In the genomic region with DNA sequence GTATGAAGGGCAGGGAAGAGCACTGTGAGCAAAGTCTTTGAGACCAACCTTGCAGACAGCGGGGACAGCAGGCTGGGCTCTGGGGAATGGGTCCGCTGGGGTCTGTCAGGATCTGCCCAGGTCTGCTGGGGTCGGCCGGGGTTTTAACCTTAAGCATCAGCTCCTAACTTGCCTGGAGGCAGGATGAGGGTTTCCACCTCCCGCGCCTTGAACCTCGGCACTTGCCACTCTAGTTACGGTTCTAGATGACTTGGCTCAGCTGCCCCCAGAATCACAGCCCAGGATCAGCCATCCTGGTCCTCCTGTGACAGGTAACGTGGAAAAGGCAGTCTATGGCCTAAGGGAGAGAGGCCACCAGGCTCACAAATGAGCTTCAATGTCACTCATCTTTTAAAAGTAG, we compare ENCODE assay signal across 16 cellular contexts. TPM values are rescaled to one million over a fixed set of nuclear protein-coding genes. Genes with fewer than 3 reads are reported as not detected.
A peak's percentile ranks its signal among the peaks of the same experiment; 100 is the strongest.
DNase-seq lines count a peak whose midpoint lies in the region; ATAC-seq and TF ChIP-seq lines count a peak whose summit lies in the region.
"Had no signal": no experiment of that assay in that cellular context is flagged by ENCODE, and none has a peak within 500 bp of the region (broad histone marks: within the 10 kb centered on the region; RNA-seq: fewer than 3 reads in every experiment).

No MANE protein-coding gene starts in this region.

- no peak for ATAC-seq in natural killer cell
- ATAC-seq in natural killer cell treated with Interleukin-12 subunit alpha and Interleukin-12 subunit beta and Interleukin-15 and Interleukin-18, amount 100 ng/mL, for 72 hours = no peak
- ATAC-seq in HG03196 (IDR thresholded peaks at IDR 0.05; ENCODE audit: unreplicated experiment) = no peak

- peaks cover 0 to 9% of the 10 kb centered on the region in 2 donors for H3K4me1 Mint-ChIP-seq in natural killer cell
- H3K4me1 Mint-ChIP-seq in natural killer cell treated with Interleukin-12 subunit alpha and Interleukin-12 subunit beta and Interleukin-15 and Interleukin-18, amount 100 ng/mL, for 72 hours (ENCODE audit: low read depth in 2 of 2) = no peaks in the 10 kb centered on the region
- H3K4me1 Mint-ChIP-seq: CD4-positive, alpha-beta memory T cell had no signal

- no TSS peak for BruUV-seq in PC-9 (replicated peaks; lab: Mats Ljungman, UMichigan)

- intact Hi-C loops in natural killer cell (cut with micrococcal nuclease) = no loop called here
- intact Hi-C loops in stomach (cut with DNase I; ENCODE audit: low total_unique reads) = no loop called here
- intact Hi-C loops in PC-9 (cut with micrococcal nuclease; ENCODE audit: unreplicated experiment) = no loop called here

- no peak for TF ChIP-seq POLR2A in stomach (IDR thresholded peaks at IDR 0.05)

- TF ChIP-seq CTCF in natural killer cell (IDR thresholded peaks at IDR 0.05) = no peak
- TF ChIP-seq CTCF in stomach (IDR thresholded peaks at IDR 0.05) = no peak
- TF ChIP-seq CTCF in PC-9 (conservative IDR thresholded peaks at IDR 0.05) = no peak

- peaks cover 3% of the 10 kb centered on the region; the same call in 1 of the 2 replicates for H3F3A ChIP-seq in PC-9 (ENCODE audit: insufficient read depth, low read depth)

- no peak overlapping the region for H3K4me2 ChIP-seq in PC-9
- H3K4me2 ChIP-seq: BLaER1 had no signal

- H4K20me1 ChIP-seq in PC-9 (ENCODE audit: insufficient read depth) = no peaks in the 10 kb centered on the region
- H4K20me1 ChIP-seq: BLaER1 had no signal

- no peaks in the 10 kb centered on the region for H3K9me3 Mint-ChIP-seq in natural killer cell
- no peaks in the 10 kb centered on the region for H3K9me3 Mint-ChIP-seq in natural killer cell treated with Interleukin-12 subunit alpha and Interleukin-12 subunit beta and Interleukin-15 and Interleukin-18, amount 100 ng/mL, for 72 hours
- H3K9me3 Mint-ChIP-seq: CD4-positive, alpha-beta memory T cell; H9 had no signal

- DNase-seq in natural killer cell (peak; percentile 7), mesenteric fat pad (ENCODE audit: low spot score) (peak; percentile 43), stomach (peak; percentile 23), NCI-H1436 (lab: John Stamatoyannopoulos, UW) (no peak), PC-9 (no peak)
- DNase-seq in natural killer cell treated with Interleukin-12 subunit alpha and Interleukin-12 subunit beta and Interleukin-15 and Interleukin-18, amount 100 ng/mL, for 72 hours (ENCODE audit: low spot score) = no peak
- DNase-seq: 8988T; CD4-positive, alpha-beta memory T cell; DMS153; DMS79; GDM1; H9 had no signal

- H3K9me2 ChIP-seq in PC-9 (ENCODE audit: insufficient read depth) = no peaks in the 10 kb centered on the region

- 90 to 96% (median 93%) methylated on average over 9 of the region's 9 CpGs for WGBS in stomach, 5 donors

- POLR2A ChIA-PET in PC-9 (lab: Charles Lee; ENCODE audit: unreplicated experiment) = no interaction called here

- H3K36me3 ChIP-seq in stomach (no peaks in the 10 kb centered on the region), PC-9 (ENCODE audit: low read depth) (no peaks in the 10 kb centered on the region)
- H3K36me3 ChIP-seq: BLaER1 had no signal

- no peak overlapping the region for H3K4me3 Mint-ChIP-seq in natural killer cell
- no peak overlapping the region for H3K4me3 Mint-ChIP-seq in natural killer cell treated with Interleukin-12 subunit alpha and Interleukin-12 subunit beta and Interleukin-15 and Interleukin-18, amount 100 ng/mL, for 72 hours
- H3K4me3 Mint-ChIP-seq: CD14-positive monocyte; CD4-positive, alpha-beta memory T cell; H9 had no signal

- H3K4me1 ChIP-seq in stomach = no peaks in the 10 kb centered on the region
- H3K4me1 ChIP-seq in PC-9 (replicated peaks; ENCODE audit: insufficient read depth) = peaks cover 6% of the 10 kb centered on the region

- H3K9me3 ChIP-seq in stomach (no peaks in the 10 kb centered on the region), PC-9 (ENCODE audit: insufficient read depth, low read depth) (no peaks in the 10 kb centered on the region)
- H3K9me3 ChIP-seq: BLaER1 had no signal

- H3K4me3 ChIP-seq in stomach (no peak overlapping the region), PC-9 (no peak overlapping the region)
- H3K4me3 ChIP-seq: BLaER1 had no signal

- TF ChIP-seq EP300 in stomach (IDR thresholded peaks at IDR 0.05) = no peak

- CTCF ChIA-PET in PC-9 (lab: Charles Lee) = no interaction called here

- no peaks in the 10 kb centered on the region for H3K79me2 ChIP-seq in PC-9 (ENCODE audit: low read depth)

- no peaks in the 10 kb centered on the region for H3K36me3 Mint-ChIP-seq in natural killer cell
- H3K36me3 Mint-ChIP-seq in natural killer cell treated with Interleukin-12 subunit alpha and Interleukin-12 subunit beta and Interleukin-15 and Interleukin-18, amount 100 ng/mL, for 72 hours = no peaks in the 10 kb centered on the region
- H3K36me3 Mint-ChIP-seq: CD14-positive monocyte; CD4-positive, alpha-beta memory T cell had no signal

- H3K27me3 Mint-ChIP-seq in natural killer cell (ENCODE audit: low read depth in 2 of 2) = peaks cover 0 to 14% of the 10 kb centered on the region in 2 donors
- peaks cover 0 to 1% of the 10 kb centered on the region in 2 donors for H3K27me3 Mint-ChIP-seq in natural killer cell treated with Interleukin-12 subunit alpha and Interleukin-12 subunit beta and Interleukin-15 and Interleukin-18, amount 100 ng/mL, for 72 hours

- H3K27me3 ChIP-seq in stomach (no peaks in the 10 kb centered on the region), PC-9 (ENCODE audit: insufficient read depth, low read depth) (no peaks in the 10 kb centered on the region)
- H3K27me3 ChIP-seq: BLaER1 had no signal

- no peak overlapping the region for H2AFZ ChIP-seq in PC-9

- H3K27ac ChIP-seq in stomach = no peak overlapping the region
- H3K27ac ChIP-seq in PC-9 = no peak overlapping the region
- H3K27ac ChIP-seq: BLaER1, HL-60 had no signal

- H3K27ac Mint-ChIP-seq in natural killer cell = no peak overlapping the region
- H3K27ac Mint-ChIP-seq in natural killer cell treated with Interleukin-12 subunit alpha and Interleukin-12 subunit beta and Interleukin-15 and Interleukin-18, amount 100 ng/mL, for 72 hours = no peak overlapping the region
- H3K27ac Mint-ChIP-seq: CD4-positive, alpha-beta memory T cell had no signal

RNA-seq across cellular contexts. Expression of gene CACUL1, which starts 50.4 kb away (rescaled TPM):
- 10 to 100 TPM; 45.4 to 65.9 (median 47.6) TPM for total RNA-seq in natural killer cell
- total RNA-seq in natural killer cell treated with Interleukin-12 subunit alpha and Interleukin-12 subunit beta and Interleukin-15 and Interleukin-18, amount 100 ng/mL, for 72 hours = 10 to 100 TPM; 28.9 to 29.9 TPM
- 54.8 TPM for total RNA-seq in mesenteric fat pad
- total RNA-seq in stomach = 10 to 100 TPM; 17.4 to 76.9 (median 20.4) TPM
- polyA plus RNA-seq in stomach = 1 to 10 TPM; 5.1 to 5.3 (median 5.3) TPM
- 49.4 and 62.5 TPM in 2 replicates for total RNA-seq in PC-9 (2021)

Comparison
In these comparisons a context has a peak if more than half of its experiments do, and no peak if none do; other contexts are left out.
1. DNase-seq: peak in natural killer cell (single experiment), mesenteric fat pad (single experiment) and stomach (single experiment); none in natural killer cell treated with Interleukin-12 subunit alpha and Interleukin-12 subunit beta and Interleukin-15 and Interleukin-18, amount 100 ng/mL, for 72 hours (single experiment), NCI-H1436 (single experiment) and PC-9 (0 of 2).